In genomic region chr12:53096761-53097160, GRCh38 we compare ENCODE assay signal across 10 cellular contexts. TPM values are rescaled to one million over a fixed set of nuclear protein-coding genes. Genes with fewer than 3 reads are reported as not detected.
DNase-seq lines count a peak whose midpoint lies in the region; ATAC-seq and TF ChIP-seq lines count a peak whose summit lies in the region.
"Had no signal": no experiment of that assay in that cellular context is flagged by ENCODE, and none has a peak within 500 bp of the region (broad histone marks: within the 10 kb centered on the region; RNA-seq: fewer than 3 reads in every experiment).

No MANE protein-coding gene starts in this region.

- H3K27ac ChIP-seq in SJSA1 (no peak overlapping the region), rectal smooth muscle tissue (ENCODE audit: low read depth, low read length) (peak overlapping the region; percentile 21), caudate nucleus (ENCODE audit: low read depth, low read length) (no peak overlapping the region)
- H3K27ac ChIP-seq: HL-60 had no signal

- ATAC-seq in GM19467 (IDR thresholded peaks at IDR 0.05; ENCODE audit: unreplicated experiment) (no peak), HG03565 (IDR thresholded peaks at IDR 0.05; ENCODE audit: unreplicated experiment) (no peak)

- peaks cover 23% of the 10 kb centered on the region for H3K4me1 Mint-ChIP-seq in Calu3 (ENCODE audit: low read depth, unreplicated experiment)

- no peaks in the 10 kb centered on the region for H3K9me3 ChIP-seq in SJSA1 (replicated peaks)

- H3K4me3 ChIP-seq in SJSA1 (peak overlapping the region; percentile 52), foreskin fibroblast (ENCODE audit: low read depth in 1 of 2, low read length in 2 of 2) (peak overlapping the region; percentile 69 to 84), rectal smooth muscle tissue (ENCODE audit: low read length) (peak overlapping the region; percentile 77)

- peaks cover 35% of the 10 kb centered on the region for H3K4me1 ChIP-seq in SJSA1 (replicated peaks)
- peaks cover 6% of the 10 kb centered on the region for H3K4me1 ChIP-seq in rectal smooth muscle tissue (ENCODE audit: control insufficient read depth, insufficient read depth, low read length)

- intact Hi-C loops in Calu3 (cut with micrococcal nuclease; ENCODE audit: unreplicated experiment) = no loop called here

- H3K36me3 ChIP-seq in SJSA1 = no peaks in the 10 kb centered on the region
- no peaks in the 10 kb centered on the region for H3K36me3 ChIP-seq in rectal smooth muscle tissue (ENCODE audit: control insufficient read depth, insufficient read depth, low read length)

- peak overlapping the region; percentile 8 for H3K27ac Mint-ChIP-seq in Calu3 (ENCODE audit: unreplicated experiment)

- DNase-seq in Calu3 = no peak
- no peak for DNase-seq in SJSA1 (ENCODE audit: low read depth in 1 of 2, low spot score in 2 of 2)
- no peak for DNase-seq in foreskin fibroblast
- no peak for DNase-seq in caudate nucleus (lab: John Stamatoyannopoulos, UW)
- no peak for DNase-seq in stimulated activated CD4-positive, alpha-beta T cell treated with anti-CD3 and anti-CD28 coated beads, Interleukin-4, amount 100 ng/mL, for 4 hours

- H3K9ac ChIP-seq in rectal smooth muscle tissue (ENCODE audit: low read length) = no peak overlapping the region

- H3K36me3 Mint-ChIP-seq in Calu3 (ENCODE audit: insufficient read depth, unreplicated experiment) = peaks cover 31% of the 10 kb centered on the region

- TF ChIP-seq CTCF in Calu3 (IDR thresholded peaks at IDR 0.05; ENCODE audit: unreplicated experiment) (no peak), foreskin fibroblast (IDR thresholded peaks at IDR 0.05; ENCODE audit: low read depth, low read length) (no peak)

- H3K9me3 Mint-ChIP-seq in Calu3 (ENCODE audit: low read depth, unreplicated experiment) = no peaks in the 10 kb centered on the region

- BruUV-seq in Calu3 (replicated peaks; lab: Mats Ljungman, UMichigan) = no TSS peak

- H3K27me3 Mint-ChIP-seq in Calu3 (ENCODE audit: unreplicated experiment) = peaks cover 9% of the 10 kb centered on the region

- H3K4me3 Mint-ChIP-seq in Calu3 (ENCODE audit: low read depth, unreplicated experiment) = peak overlapping the region; percentile 81

- CTCF ChIA-PET in Calu3 (lab: Charles Lee) = interaction anchor here (3.0 kb wide), 1 partner anchor 19 kb away, joined by 17 read pairs; the partner anchor contains the start of gene SPRYD3

- no peaks in the 10 kb centered on the region for H3K27me3 ChIP-seq in SJSA1 (replicated peaks)
- no peaks in the 10 kb centered on the region for H3K27me3 ChIP-seq in rectal smooth muscle tissue (ENCODE audit: control insufficient read depth, insufficient read depth, low read length)

RNA-seq across cellular contexts. Expression of gene IGFBP6, which starts 0.7 kb away (rescaled TPM):
- 25.4 and 67.0 TPM in 2 replicates for total RNA-seq in Calu3 (2022)
- 58.0 and 64.5 TPM in 2 replicates for total RNA-seq in SJSA1 (2014; rRNA removed; shearing (Covaris generic))

RNA-seq across cellular contexts. Expression of gene SOAT2, which starts 6.5 kb away (rescaled TPM):
- total RNA-seq in Calu3 (2022) = not detected in 2 replicates
- total RNA-seq in SJSA1 (2014; rRNA removed; shearing (Covaris generic)) = not detected in 2 replicates
- total RNA-seq: glomerular endothelial cell had no signal

RNA-seq across cellular contexts. Expression of gene SPRYD3, which starts 17.6 kb away (rescaled TPM):
- total RNA-seq in Calu3 (2022) = 12.9 and 14.6 TPM in 2 replicates
- total RNA-seq in SJSA1 (2014; rRNA removed; shearing (Covaris generic)) = 18.3 and 18.6 TPM in 2 replicates

RNA-seq across cellular contexts. Expression of gene TNS2, which starts 46.9 kb away (rescaled TPM):
- total RNA-seq in Calu3 (2022) = 1.3 and 4.7 TPM in 2 replicates
- total RNA-seq in SJSA1 (2014; rRNA removed; shearing (Covaris generic)) = 8.8 and 18.4 TPM in 2 replicates
